In genomic region chr16:80254970-80255369, GRCh38 we compare ENCODE assay signal across 27 cellular contexts.
DNase-seq lines count a peak whose midpoint lies in the region; ATAC-seq, FAIRE-seq and TF ChIP-seq lines count a peak whose summit lies in the region.
"Had no signal": no experiment of that assay in that cellular context is flagged by ENCODE, and none has a peak within 500 bp of the region (broad histone marks: within the 10 kb centered on the region; RNA-seq: fewer than 3 reads in every experiment).

No MANE protein-coding gene starts in this region.

- in situ Hi-C loops in HepG2 (cut with HindIII; ENCODE audit: extremely low pct_ligation_motif_present, low pct_unique_long_range_greater_than_20kb): no loop called here

- no peaks in the 10 kb centered on the region for H3K79me1 ChIP-seq in H1 (ENCODE audit: low read depth, low read length)

- H4K20me1 ChIP-seq in HepG2 (ENCODE audit: insufficient read depth, low read length) (no peaks in the 10 kb centered on the region), H1 (replicated peaks in 1 of 2; ENCODE audit: control insufficient read depth in 1 of 2, insufficient read depth in 2 of 2, low read length in 2 of 2) (no peaks in the 10 kb centered on the region)
- H4K20me1 ChIP-seq: BLaER1 treated with 17β-estradiol and CSF1 and Interleukin-3, amounts not matched to agents 10 nM and 100 nM had no signal

- H3K4me1 ChIP-seq in HepG2 (ENCODE audit: insufficient read depth, low read length): peaks cover 7% of the 10 kb centered on the region; the same call in 1 of the 2 replicates
- no peaks in the 10 kb centered on the region for H3K4me1 ChIP-seq in right lobe of liver
- H3K4me1 ChIP-seq in H1 (replicated peaks in 1 of 4; ENCODE audit: control insufficient read depth in 3 of 4, insufficient read depth in 4 of 4, low read length in 3 of 4): no peaks in the 10 kb centered on the region
- H3K4me1 ChIP-seq in thoracic aorta (ENCODE audit: control insufficient read depth in 1 of 2, low read depth in 2 of 2): no peaks in the 10 kb centered on the region
- H3K4me1 ChIP-seq: BLaER1 treated with 17β-estradiol and CSF1 and Interleukin-3, amounts not matched to agents 10 nM and 100 nM had no signal

- no peak overlapping the region for H3K14ac ChIP-seq in H1 (ENCODE audit: insufficient read length)

- no peak for ATAC-seq in HepG2
- ATAC-seq in right lobe of liver: no peak
- ATAC-seq in thoracic aorta (ENCODE audit: insufficient number of reproducible peaks, low FRiP score, low read depth): peak; percentile 55
- no peak for ATAC-seq in HG03565 (IDR thresholded peaks at IDR 0.05; ENCODE audit: unreplicated experiment)
- no peak for ATAC-seq in CD4-positive, alpha-beta T cell (ENCODE audit: poor library complexity)
- ATAC-seq: A549, GM12878 had no signal

- POLR2A ChIA-PET in HepG2 (lab: Yijun Ruan, JAX): interaction anchor here (1.9 kb wide), 1 partner anchor 11 kb away, joined by 5 read pairs; no protein-coding TSS in a partner anchor
- POLR2A ChIA-PET in H1 (lab: Charles Lee; ENCODE audit: partially characterized antibody): no interaction called here
- POLR2A ChIA-PET in CD4-positive, alpha-beta T cell (lab: Charles Lee): no interaction called here

- H3K4me3 Mint-ChIP-seq in CD4-positive, alpha-beta T cell: no peak overlapping the region
- H3K4me3 Mint-ChIP-seq in activated T-cell treated with anti-CD3 and anti-CD28 coated beads, Interleukin-2, amount 50 U/mL, for 24 hours: no peak overlapping the region
- H3K4me3 Mint-ChIP-seq: B cell; CD4-positive, alpha-beta memory T cell; CD8-positive, alpha-beta memory T cell had no signal

- H3K9me3 ChIP-seq in HepG2 (ENCODE audit: low read length) (no peaks in the 10 kb centered on the region), right lobe of liver (no peaks in the 10 kb centered on the region), H1 (ENCODE audit: insufficient read depth in 2 of 2, low read depth in 1 of 2, low read length in 1 of 2) (no peaks in the 10 kb centered on the region), thoracic aorta (no peaks in the 10 kb centered on the region)
- H3K9me3 ChIP-seq in CD4-positive, alpha-beta T cell (ENCODE audit: control insufficient read depth, low read length): no peaks in the 10 kb centered on the region
- H3K9me3 ChIP-seq: A549; BLaER1 treated with 17β-estradiol and CSF1 and Interleukin-3, amounts not matched to agents 10 nM and 100 nM had no signal

- H3K27ac Mint-ChIP-seq in CD4-positive, alpha-beta T cell: no peak overlapping the region
- no peak overlapping the region for H3K27ac Mint-ChIP-seq in activated T-cell treated with anti-CD3 and anti-CD28 coated beads, Interleukin-2, amount 50 U/mL, for 24 hours
- H3K27ac Mint-ChIP-seq: B cell; CD4-positive, alpha-beta memory T cell; CD8-positive, alpha-beta memory T cell had no signal

- H3K4me3 ChIP-seq in HepG2 (replicated peaks in 1 of 3; ENCODE audit: insufficient read depth in 1 of 3, low read depth in 2 of 3, low read length in 3 of 3) (no peak overlapping the region), right lobe of liver (no peak overlapping the region), H1 (ENCODE audit: extremely low read depth in 1 of 4, insufficient read depth in 2 of 4, low read depth in 3 of 4, low read length in 4 of 4) (no peak overlapping the region), thoracic aorta (no peak overlapping the region)
- H3K4me3 ChIP-seq: A549; BLaER1 treated with 17β-estradiol and CSF1 and Interleukin-3, amounts not matched to agents 10 nM and 100 nM; GM12878 had no signal

- no peak overlapping the region for H4K5ac ChIP-seq in H1 (ENCODE audit: insufficient read length, low read depth, low read length)

- no peaks in the 10 kb centered on the region for H3K9me3 Mint-ChIP-seq in CD4-positive, alpha-beta T cell
- H3K9me3 Mint-ChIP-seq in activated T-cell treated with anti-CD3 and anti-CD28 coated beads, Interleukin-2, amount 50 U/mL, for 24 hours: no peaks in the 10 kb centered on the region
- H3K9me3 Mint-ChIP-seq: CD8-positive, alpha-beta memory T cell had no signal

- peak overlapping the region; percentile 12 for H3K56ac ChIP-seq in H1 (replicated peaks; ENCODE audit: insufficient read length, low read depth, low read length)

- TF ChIP-seq EP300 in HepG2 (IDR thresholded peaks at IDR 0.05; ENCODE audit: low read depth in 2 of 2, low read length in 2 of 2) (no peak), HepG2 (CRISPR knock-in tag; IDR thresholded peaks at IDR 0.05; ENCODE audit: borderline replicate concordance) (no peak), H1 (IDR thresholded peaks at IDR 0.05; ENCODE audit: borderline replicate concordance in 1 of 2, low read depth in 2 of 2, low read length in 2 of 2) (no peak)

- no peak overlapping the region for H3K4ac ChIP-seq in H1 (replicated peaks; ENCODE audit: insufficient read length, low read depth, low read length)

- no peak for DNase-seq in HepG2 (ENCODE audit: low spot score)
- no peak for DNase-seq in right lobe of liver
- no peak for DNase-seq in H1 (ENCODE audit: low read depth in 1 of 2, low spot score in 2 of 2)
- DNase-seq in thoracic aorta (ENCODE audit: low spot score): no peak
- DNase-seq in CD4-positive, alpha-beta T cell: no peak
- DNase-seq in activated T-cell treated with anti-CD3 and anti-CD28 coated beads, Interleukin-2, amount 50 U/mL, for 24 hours: no peak
- DNase-seq: AML-193; CD4-positive, alpha-beta memory T cell; CD8-positive, alpha-beta memory T cell; COR-L47; DMS 273 treated with DMSO at 0.1 percent for 48 hours; DMS153; DMS53; DMS79; DND-41; EL; GDM1 had no signal

- no peak for TF ChIP-seq POLR2A in HepG2 (IDR thresholded peaks at IDR 0.05; ENCODE audit: insufficient read depth in 1 of 2, low read depth in 2 of 2, low read length in 2 of 2)
- no peak for TF ChIP-seq POLR2A in right lobe of liver (IDR thresholded peaks at IDR 0.05)
- TF ChIP-seq POLR2A in H1 (IDR thresholded peaks at IDR 0.05; ENCODE audit: control extremely low read depth in 1 of 2, low read depth in 2 of 2, low read length in 2 of 2): no peak

- no peak overlapping the region for H4K91ac ChIP-seq in H1 (replicated peaks; ENCODE audit: insufficient read length, low read length)

- H3K36me3 Mint-ChIP-seq in CD4-positive, alpha-beta T cell (ENCODE audit: low read depth): no peaks in the 10 kb centered on the region
- H3K36me3 Mint-ChIP-seq in activated T-cell treated with anti-CD3 and anti-CD28 coated beads, Interleukin-2, amount 50 U/mL, for 24 hours (ENCODE audit: low read depth): no peaks in the 10 kb centered on the region
- H3K36me3 Mint-ChIP-seq: CD4-positive, alpha-beta memory T cell; CD8-positive, alpha-beta memory T cell had no signal

- no peak overlapping the region for H2BK5ac ChIP-seq in H1 (ENCODE audit: low read depth, low read length)

- H3K18ac ChIP-seq in H1 (ENCODE audit: extremely low read depth, low read length): no peak overlapping the region

- H2BK20ac ChIP-seq in H1 (ENCODE audit: low read length): no peak overlapping the region

- no peaks in the 10 kb centered on the region for H3K79me2 ChIP-seq in HepG2 (ENCODE audit: insufficient read depth, low read length)
- no peaks in the 10 kb centered on the region for H3K79me2 ChIP-seq in H1 (ENCODE audit: control insufficient read depth in 1 of 2, insufficient read depth in 2 of 2, low read length in 2 of 2)

- H3K4me1 Mint-ChIP-seq in CD4-positive, alpha-beta T cell (ENCODE audit: low read depth): no peaks in the 10 kb centered on the region
- no peaks in the 10 kb centered on the region for H3K4me1 Mint-ChIP-seq in activated T-cell treated with anti-CD3 and anti-CD28 coated beads, Interleukin-2, amount 50 U/mL, for 24 hours (ENCODE audit: low read depth)
- H3K4me1 Mint-ChIP-seq: B cell; CD4-positive, alpha-beta memory T cell; CD8-positive, alpha-beta memory T cell had no signal

- no peaks in the 10 kb centered on the region for H3K27me3 ChIP-seq in HepG2 (ENCODE audit: control insufficient read depth in 1 of 2, insufficient read depth in 2 of 2, low read length in 2 of 2)
- H3K27me3 ChIP-seq in right lobe of liver: no peaks in the 10 kb centered on the region
- no peaks in the 10 kb centered on the region; a peak in 1 of 7 replicates for H3K27me3 ChIP-seq in H1 (replicated peaks in 1 of 4; ENCODE audit: control insufficient read depth in 3 of 4, extremely low read depth in 1 of 4, insufficient read depth in 3 of 4, low read length in 3 of 4)
- H3K27me3 ChIP-seq in thoracic aorta (replicated peaks; ENCODE audit: insufficient read depth): no peaks in the 10 kb centered on the region
- H3K27me3 ChIP-seq in CD4-positive, alpha-beta T cell (ENCODE audit: control insufficient read depth, insufficient read depth, low read length): peaks cover 8% of the 10 kb centered on the region
- H3K27me3 ChIP-seq: BLaER1 treated with 17β-estradiol and CSF1 and Interleukin-3, amounts not matched to agents 10 nM and 100 nM had no signal

- no peak overlapping the region for H2BK15ac ChIP-seq in H1 (ENCODE audit: low read length)

- CTCF ChIA-PET in HepG2 (lab: Yijun Ruan, JAX; ENCODE audit: low intra/inter-chr PET ratio, low total read pairs) (no interaction called here), H1 (lab: Charles Lee; ENCODE audit: partially characterized antibody) (no interaction called here)
- CTCF ChIA-PET in CD4-positive, alpha-beta T cell (lab: Charles Lee): no interaction called here

- 88% methylated on average over 4 of the region's 4 CpGs for WGBS in HepG2 (ENCODE audit: low lambda C conversion rate)
- WGBS in right lobe of liver (ENCODE audit: insufficient coverage, low coverage, low lambda C conversion rate, missing lambda C conversion rate): 91% methylated on average over 4 of the region's 4 CpGs
- 96 to 100% methylated on average over 3 to 4 of the region's 4 CpGs for WGBS in H1 (ENCODE audit: extremely low coverage in 1 of 2, insufficient coverage in 1 of 2, insufficient read length in 1 of 2, insufficient replicate concordance in 2 of 2, low coverage in 1 of 2, low lambda C conversion rate in 2 of 2, missing lambda C conversion rate in 1 of 2), 2 experiments

- intact Hi-C loops in HepG2 (cut with micrococcal nuclease; ENCODE audit: unreplicated experiment) (no loop called here), right lobe of liver (cut with DNase I) (no loop called here)
- intact Hi-C loops in CD4-positive, alpha-beta T cell (cut with DNase I, micrococcal nuclease): no loop called here

- H3K9ac ChIP-seq in HepG2 (ENCODE audit: insufficient read depth, low read depth, low read length) (no peak overlapping the region), H1 (replicated peaks in 1 of 4; ENCODE audit: extremely low read depth in 1 of 4, low read depth in 3 of 4, low read length in 3 of 4) (no peak overlapping the region)
- H3K9ac ChIP-seq: BLaER1 treated with 17β-estradiol and CSF1 and Interleukin-3, amounts not matched to agents 10 nM and 100 nM had no signal

- H3K27ac ChIP-seq in HepG2 (ENCODE audit: extremely low read length, insufficient read depth, low read length) (no peak overlapping the region), right lobe of liver (no peak overlapping the region), H1 (ENCODE audit: low read depth, low read length) (no peak overlapping the region), thoracic aorta (no peak overlapping the region)
- H3K27ac ChIP-seq in CD4-positive, alpha-beta T cell (ENCODE audit: low read depth, low read length): no peak overlapping the region
- H3K27ac ChIP-seq: 22Rv1; A549; BLaER1 treated with 17β-estradiol and CSF1 and Interleukin-3, amounts not matched to agents 10 nM and 100 nM; C4-2B had no signal

- peaks cover 3% of the 10 kb centered on the region; the same call in 1 of the 2 replicates for H3K23me2 ChIP-seq in H1 (ENCODE audit: low read depth, low read length)

- no peak overlapping the region for H2BK12ac ChIP-seq in H1 (ENCODE audit: low read depth, low read length)

- H3K23ac ChIP-seq in H1 (ENCODE audit: insufficient read length): no peak overlapping the region

- BruUV-seq in HepG2 (replicated peaks; lab: Mats Ljungman, UMichigan): no TSS peak

- H2BK120ac ChIP-seq in H1 (replicated peaks; ENCODE audit: low read depth, low read length): no peak overlapping the region

- no peak for FAIRE-seq in HepG2 (lab: Jason Lieb, UNC)
- FAIRE-seq in H1 (lab: Jason Lieb, UNC): no peak
- FAIRE-seq: A549, GM12878, GM12892, GM18507, GM19239 had no signal

- no peak overlapping the region for H4K8ac ChIP-seq in H1 (ENCODE audit: extremely low read depth, insufficient read depth, low read length)

- H2AFZ ChIP-seq in HepG2 (ENCODE audit: low read length) (no peak overlapping the region), H1 (ENCODE audit: low read length) (no peak overlapping the region)

- TF ChIP-seq CTCF in HepG2 (CRISPR knock-in tag; IDR thresholded peaks at IDR 0.05): no peak
- TF ChIP-seq CTCF in right lobe of liver (IDR thresholded peaks at IDR 0.05): no peak
- TF ChIP-seq CTCF in H1 (IDR thresholded peaks at IDR 0.05; ENCODE audit: control extremely low read depth in 1 of 3, insufficient read depth in 1 of 3, low read depth in 1 of 3, low read length in 3 of 3): no peak
- no peak for TF ChIP-seq CTCF in thoracic aorta (IDR thresholded peaks at IDR 0.05)
- no peak for TF ChIP-seq CTCF in CD4-positive, alpha-beta T cell (IDR thresholded peaks at IDR 0.05)

- peaks cover 9% of the 10 kb centered on the region for H3K27me3 Mint-ChIP-seq in CD4-positive, alpha-beta T cell
- H3K27me3 Mint-ChIP-seq in activated T-cell treated with anti-CD3 and anti-CD28 coated beads, Interleukin-2, amount 50 U/mL, for 24 hours: peaks cover 9% of the 10 kb centered on the region

- TF ChIP-seq RAD21 in HepG2 (CRISPR knock-in tag; IDR thresholded peaks at IDR 0.05) (no peak), H1 (IDR thresholded peaks at IDR 0.05 in 1 of 2, conservative IDR thresholded peaks at IDR 0.05 in 1 of 2; ENCODE audit: low read depth in 2 of 2, low read length in 2 of 2) (no peak)

- H3K4me2 ChIP-seq in HepG2 (ENCODE audit: low read depth, low read length) (no peak overlapping the region), H1 (ENCODE audit: insufficient read depth in 1 of 2, low read depth in 2 of 2, low read length in 2 of 2) (no peak overlapping the region)
- H3K4me2 ChIP-seq: A549; BLaER1 treated with 17β-estradiol and CSF1 and Interleukin-3, amounts not matched to agents 10 nM and 100 nM had no signal

- H2AK5ac ChIP-seq in H1 (ENCODE audit: low read depth, low read length): no peak overlapping the region

- no peaks in the 10 kb centered on the region for H3K36me3 ChIP-seq in HepG2 (replicated peaks in 1 of 2; ENCODE audit: control insufficient read depth in 1 of 2, insufficient read depth in 2 of 2, low read length in 2 of 2)
- no peaks in the 10 kb centered on the region for H3K36me3 ChIP-seq in right lobe of liver
- H3K36me3 ChIP-seq in H1 (ENCODE audit: control insufficient read depth in 2 of 4, insufficient read depth in 4 of 4, low read length in 3 of 4): no peaks in the 10 kb centered on the region; a peak in 1 of 8 replicates
- H3K36me3 ChIP-seq in thoracic aorta: no peaks in the 10 kb centered on the region
- H3K36me3 ChIP-seq: BLaER1 treated with 17β-estradiol and CSF1 and Interleukin-3, amounts not matched to agents 10 nM and 100 nM had no signal
